ENCODE assay signal across 23 cellular contexts in the genomic region with DNA sequence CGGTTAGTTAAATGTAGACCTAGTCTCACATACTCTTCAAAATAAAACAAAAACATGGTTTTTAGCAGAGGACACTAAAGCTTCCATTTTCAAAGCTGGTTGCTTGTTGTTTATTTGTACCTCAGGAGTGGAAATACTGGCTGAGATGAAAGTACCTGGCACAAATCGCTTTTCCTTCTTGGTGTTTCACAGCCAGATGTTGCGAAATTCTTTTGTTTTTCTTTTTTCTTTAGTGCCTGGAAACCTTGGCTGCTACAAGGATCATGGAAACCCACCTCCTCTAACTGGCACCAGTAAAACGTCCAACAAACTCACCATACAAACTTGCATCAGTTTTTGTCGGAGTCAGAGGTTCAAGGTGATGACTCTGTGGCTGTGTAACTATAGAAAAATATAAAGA. TPM values are rescaled to one million over a fixed set of nuclear protein-coding genes. Genes with fewer than 3 reads are reported as not detected.
DNase-seq lines count a peak whose midpoint lies in the region; ATAC-seq and TF ChIP-seq lines count a peak whose summit lies in the region.
"Had no signal": no experiment of that assay in that cellular context is flagged by ENCODE, and none has a peak within 500 bp of the region (broad histone marks: within the 10 kb centered on the region; RNA-seq: fewer than 3 reads in every experiment).

No MANE protein-coding gene starts in this region.

- H3K27ac Mint-ChIP-seq in MCF 10A (ENCODE audit: low read depth, unreplicated experiment) (peak overlapping the region; percentile 67), GM23338 (no peak overlapping the region)

- TF ChIP-seq CTCF in MCF 10A (IDR thresholded peaks at IDR 0.05; ENCODE audit: unreplicated experiment) (no peak), mammary epithelial cell (conservative IDR thresholded peaks at IDR 0.05 in 1 of 2, IDR thresholded peaks at IDR 0.05 in 1 of 2; ENCODE audit: extremely low read depth in 1 of 2, insufficient read depth in 1 of 2, low read depth in 1 of 2, low read length in 2 of 2) (no peak), fibroblast of pulmonary artery (IDR thresholded peaks at IDR 0.05; ENCODE audit: low read length, missing control alignments) (no peak), GM23338 (conservative IDR thresholded peaks at IDR 0.05; ENCODE audit: low read depth in 2 of 2) (no peak), omental fat pad (IDR thresholded peaks at IDR 0.05) (no peak)

- POLR2A ChIA-PET in MCF 10A (lab: Yijun Ruan, JAX) = interaction anchor here (0.5 to 1.0 kb wide), 3 partner anchors 19 to 49 kb away, joined by 3 to 4 read pairs (median 3); no protein-coding TSS in a partner anchor

- intact Hi-C loops in MCF 10A (cut with micrococcal nuclease) (no loop called here), mammary epithelial cell (cut with micrococcal nuclease) (no loop called here)

- H3K4me3 ChIP-seq in mammary epithelial cell (replicated peaks in 1 of 3; ENCODE audit: insufficient read depth in 1 of 3, low read depth in 2 of 3, low read length in 3 of 3) (no peak overlapping the region), fibroblast of pulmonary artery (replicated peaks; ENCODE audit: low read depth, low read length) (no peak overlapping the region), GM23338 (no peak overlapping the region)
- H3K4me3 ChIP-seq: HAP-1, SK-N-MC had no signal

- no peaks in the 10 kb centered on the region for H3K9me2 ChIP-seq in GM23338 (ENCODE audit: insufficient read depth)

- DNase-seq in MCF 10A (ENCODE audit: unreplicated experiment) (peak; percentile 60), mammary epithelial cell (no peak), fibroblast of pulmonary artery (ENCODE audit: low read depth) (peak; percentile 76), midbrain (lab: John Stamatoyannopoulos, UW) (peak; percentile 22), GM23338 (ENCODE audit: low spot score) (no peak), omental fat pad (ENCODE audit: low spot score) (no peak)
- DNase-seq: 8988T, COR-L47, DMS153, EL, KBM-7, NCI-H1105, NCI-H187, NCI-H446 treated with DMSO at 0.1 percent for 48 hours, NCI-H774 had no signal

- CTCF ChIA-PET in MCF 10A (lab: Yijun Ruan, JAX) (interaction anchor here (0.7 kb wide), 2 partner anchors 15 to 1493 kb away, joined by 3 to 4 read pairs; no protein-coding TSS in a partner anchor), mammary epithelial cell (lab: Charles Lee; ENCODE audit: low non-redundant PET) (no interaction called here)

- H3K4me1 ChIP-seq in mammary epithelial cell (ENCODE audit: insufficient read depth, low read length) (no peaks in the 10 kb centered on the region), GM23338 (ENCODE audit: insufficient read depth) (no peaks in the 10 kb centered on the region)

- H3K4me1 Mint-ChIP-seq in MCF 10A (ENCODE audit: insufficient read depth, unreplicated experiment) (peaks cover 12% of the 10 kb centered on the region), GM23338 (no peaks in the 10 kb centered on the region; the same call in 2 of the 3 replicates)

- no peak overlapping the region for H3K27ac ChIP-seq in mammary epithelial cell (ENCODE audit: insufficient read depth, low read depth, low read length)
- H3K27ac ChIP-seq in GM23338 (ENCODE audit: low read depth) = no peak overlapping the region
- H3K27ac ChIP-seq: C4-2B, SK-N-MC had no signal

- no peaks in the 10 kb centered on the region; the same call in 1 of the 2 replicates for H3F3A ChIP-seq in GM23338 (replicated peaks; ENCODE audit: low read depth)

- H4K20me1 ChIP-seq in mammary epithelial cell (ENCODE audit: insufficient read depth, low read length) (no peaks in the 10 kb centered on the region), GM23338 (replicated peaks; ENCODE audit: insufficient read depth) (no peaks in the 10 kb centered on the region)

- H3K36me3 Mint-ChIP-seq in MCF 10A (ENCODE audit: insufficient read depth, unreplicated experiment) (peaks cover 3% of the 10 kb centered on the region), GM23338 (ENCODE audit: low read depth) (peaks cover 4% of the 10 kb centered on the region)

- dilution Hi-C loops in mammary epithelial cell (cut with HindIII; ENCODE audit: low sequenced_read_pairs) = no loop called here

- peaks cover 13% of the 10 kb centered on the region for H3K9me3 Mint-ChIP-seq in MCF 10A (ENCODE audit: unreplicated experiment)
- H3K9me3 Mint-ChIP-seq in GM23338 = peaks cover 15% of the 10 kb centered on the region

- H3K4me2 ChIP-seq in mammary epithelial cell (ENCODE audit: insufficient read depth, low read depth, low read length) = no peak overlapping the region
- no peak overlapping the region for H3K4me2 ChIP-seq in GM23338

- H3K27me3 ChIP-seq in mammary epithelial cell (ENCODE audit: insufficient read depth, low read length) (no peaks in the 10 kb centered on the region), GM23338 (ENCODE audit: insufficient read depth) (no peaks in the 10 kb centered on the region)

- H3K36me3 ChIP-seq in mammary epithelial cell (ENCODE audit: insufficient read depth, low read length) = no peaks in the 10 kb centered on the region
- H3K36me3 ChIP-seq in GM23338 (ENCODE audit: insufficient read depth) = no peaks in the 10 kb centered on the region

- BruUV-seq in MCF 10A (replicated peaks; lab: Mats Ljungman, UMichigan) = no TSS peak
- BruUV-seq in mammary epithelial cell (replicated peaks; lab: Mats Ljungman, UMichigan) = no TSS peak

- no peak for ATAC-seq in GM23338
- no peak for ATAC-seq in HG03039 (IDR thresholded peaks at IDR 0.05; ENCODE audit: unreplicated experiment)
- no peak for ATAC-seq in HG02763 (IDR thresholded peaks at IDR 0.05; ENCODE audit: unreplicated experiment)
- ATAC-seq in omental fat pad (ENCODE audit: low FRiP score) = no peak
- ATAC-seq: Panc1, Right ventricle myocardium inferior had no signal

- peaks cover 11% of the 10 kb centered on the region for H3K27me3 Mint-ChIP-seq in MCF 10A (ENCODE audit: insufficient read depth, unreplicated experiment)
- H3K27me3 Mint-ChIP-seq in GM23338 (ENCODE audit: insufficient read depth, low read depth, poor library complexity) = peaks cover 7% of the 10 kb centered on the region

- H3K79me2 ChIP-seq in mammary epithelial cell (ENCODE audit: insufficient read depth, low read length) (no peaks in the 10 kb centered on the region), GM23338 (replicated peaks; ENCODE audit: insufficient read depth) (no peaks in the 10 kb centered on the region)

- H3K9ac ChIP-seq in mammary epithelial cell (ENCODE audit: insufficient read depth, low read length) = no peak overlapping the region

- 64% methylated on average over 5 of the region's 5 CpGs for WGBS in mammary epithelial cell (ENCODE audit: low coverage, missing lambda C conversion rate)

- in situ Hi-C loops in mammary epithelial cell (cut with MboI; ENCODE audit: low sequenced_read_pairs in 2 of 2) = no loop called here

- H3K9me3 ChIP-seq in mammary epithelial cell (replicated peaks; ENCODE audit: insufficient read depth, low read length) = no peaks in the 10 kb centered on the region

- H2AFZ ChIP-seq in mammary epithelial cell (ENCODE audit: low read depth, low read length) (no peak overlapping the region), GM23338 (no peak overlapping the region)

- H3K4me3 Mint-ChIP-seq in MCF 10A (ENCODE audit: unreplicated experiment) (no peak overlapping the region), GM23338 (no peak overlapping the region)

TF ChIP-seq in GM23338, 12 proteins besides CTCF, POLR2A, EP300 and RAD21 (continues in another document):
- TF ChIP-seq POLR2AphosphoS5 (IDR thresholded peaks at IDR 0.05; ENCODE audit: low read depth) = no peak
- no peak for TF ChIP-seq ZNF114 (CRISPR knock-in tag; IDR thresholded peaks at IDR 0.05)
- TF ChIP-seq CREB1 (CRISPR knock-in tag; IDR thresholded peaks at IDR 0.05; ENCODE audit: low read depth) = no peak
- TF ChIP-seq NANOG (IDR thresholded peaks at IDR 0.05; ENCODE audit: borderline replicate concordance) = no peak
- no peak for TF ChIP-seq ZNF331 (CRISPR knock-in tag; IDR thresholded peaks at IDR 0.05; ENCODE audit: low read depth)
- TF ChIP-seq JUNB (IDR thresholded peaks at IDR 0.05; ENCODE audit: unreplicated experiment) = no peak
- TF ChIP-seq, protein P1, sequence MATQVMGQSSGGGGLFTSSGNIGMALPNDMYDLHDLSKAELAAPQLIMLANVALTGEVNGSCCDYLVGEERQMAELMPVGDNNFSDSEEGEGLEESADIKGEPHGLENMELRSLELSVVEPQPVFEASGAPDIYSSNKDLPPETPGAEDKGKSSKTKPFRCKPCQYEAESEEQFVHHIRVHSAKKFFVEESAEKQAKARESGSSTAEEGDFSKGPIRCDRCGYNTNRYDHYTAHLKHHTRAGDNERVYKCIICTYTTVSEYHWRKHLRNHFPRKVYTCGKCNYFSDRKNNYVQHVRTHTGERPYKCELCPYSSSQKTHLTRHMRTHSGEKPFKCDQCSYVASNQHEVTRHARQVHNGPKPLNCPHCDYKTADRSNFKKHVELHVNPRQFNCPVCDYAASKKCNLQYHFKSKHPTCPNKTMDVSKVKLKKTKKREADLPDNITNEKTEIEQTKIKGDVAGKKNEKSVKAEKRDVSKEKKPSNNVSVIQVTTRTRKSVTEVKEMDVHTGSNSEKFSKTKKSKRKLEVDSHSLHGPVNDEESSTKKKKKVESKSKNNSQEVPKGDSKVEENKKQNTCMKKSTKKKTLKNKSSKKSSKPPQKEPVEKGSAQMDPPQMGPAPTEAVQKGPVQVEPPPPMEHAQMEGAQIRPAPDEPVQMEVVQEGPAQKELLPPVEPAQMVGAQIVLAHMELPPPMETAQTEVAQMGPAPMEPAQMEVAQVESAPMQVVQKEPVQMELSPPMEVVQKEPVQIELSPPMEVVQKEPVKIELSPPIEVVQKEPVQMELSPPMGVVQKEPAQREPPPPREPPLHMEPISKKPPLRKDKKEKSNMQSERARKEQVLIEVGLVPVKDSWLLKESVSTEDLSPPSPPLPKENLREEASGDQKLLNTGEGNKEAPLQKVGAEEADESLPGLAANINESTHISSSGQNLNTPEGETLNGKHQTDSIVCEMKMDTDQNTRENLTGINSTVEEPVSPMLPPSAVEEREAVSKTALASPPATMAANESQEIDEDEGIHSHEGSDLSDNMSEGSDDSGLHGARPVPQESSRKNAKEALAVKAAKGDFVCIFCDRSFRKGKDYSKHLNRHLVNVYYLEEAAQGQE (IDR thresholded peaks at IDR 0.05; ENCODE audit: unreplicated experiment) = no peak
- TF ChIP-seq EZH2 (IDR thresholded peaks at IDR 0.05; ENCODE audit: low read depth, unreplicated experiment) = no peak

RNA-seq across cellular contexts. Expression of a gene that starts 48.3 kb away (rescaled TPM):
- total RNA-seq in MCF 10A (2022) (3.6 and 4.2 TPM in 2 replicates), mammary epithelial cell (10 to 100 TPM; 11.7 to 18.7 TPM), omental fat pad (10 to 100 TPM; 11.1 to 23.8 (median 13.9) TPM)
- polyA plus RNA-seq in mammary epithelial cell (10.5 TPM), GM23338 (2016; fragmentation: Nextera tagmentation; extraction: Ambion mirVana) (1.8 and 2.6 TPM in 2 replicates)
- 25.8 TPM for polyA minus RNA-seq in mammary epithelial cell
- 3.4 and 3.8 TPM in 2 replicates for total RNA-seq in GM23338 (2014; rRNA removed; shearing (Covaris generic))

RNA-seq across cellular contexts. Expression of a gene that starts 59.5 kb away (rescaled TPM):
- total RNA-seq in MCF 10A (2022) (not detected in 2 replicates), mammary epithelial cell (not detected), omental fat pad (not detected)
- polyA plus RNA-seq in mammary epithelial cell (not detected), GM23338 (2016; fragmentation: Nextera tagmentation; extraction: Ambion mirVana) (0.36 TPM in 1 of 2 replicates, not detected in the other)
- polyA minus RNA-seq in mammary epithelial cell = not detected
- total RNA-seq in GM23338 (2014; rRNA removed; shearing (Covaris generic)) = not detected in 2 replicates
- total RNA-seq: HT1080, Right ventricle myocardium inferior had no signal

Comparison
In these comparisons a context has a peak if more than half of its experiments do, and no peak if none do; other contexts are left out.
1. DNase-seq: peak in MCF 10A (single experiment), fibroblast of pulmonary artery (single experiment) and midbrain (single experiment); none in mammary epithelial cell (single experiment), GM23338 (single experiment) and omental fat pad (single experiment).